ENCODE assay signal across 9 cellular contexts in genomic region chr7:128104109-128104742, GRCh38.
DNase-seq lines count a peak whose midpoint lies in the region; ATAC-seq and TF ChIP-seq lines count a peak whose summit lies in the region.
"Had no signal": no experiment of that assay in that cellular context is flagged by ENCODE, and none has a peak within 500 bp of the region (broad histone marks: within the 10 kb centered on the region; RNA-seq: fewer than 3 reads in every experiment).

No MANE protein-coding gene starts in this region.

- no peaks in the 10 kb centered on the region for H3K9me2 ChIP-seq in DOHH2 (replicated peaks; ENCODE audit: control insufficient read depth, low read length)

- no peaks in the 10 kb centered on the region for H3K36me3 Mint-ChIP-seq in activated CD8-positive, alpha-beta T cell treated with anti-CD3 and anti-CD28 coated beads for 36 hours (ENCODE audit: low read depth)

- peaks cover 4% of the 10 kb centered on the region for H3K27me3 Mint-ChIP-seq in activated CD8-positive, alpha-beta T cell treated with anti-CD3 and anti-CD28 coated beads for 36 hours

- CTCF ChIA-PET in activated CD8-positive, alpha-beta T cell treated with anti-CD3 and anti-CD28 coated beads for 36 hours (lab: Charles Lee): interaction anchor here (0.7 to 6.2 kb wide), 5 partner anchors 10 to 283 kb away, joined by 3 to 37 read pairs (median 4); no protein-coding TSS in a partner anchor
- CTCF ChIA-PET in HEK293T (lab: Yijun Ruan, JAX): no interaction called here

- WGBS in heart left ventricle, 4 donors: 2 to 5% (median 4%) methylated on average over 11 to 58 of the region's 58 CpGs

- intact Hi-C loops in activated CD8-positive, alpha-beta T cell treated with anti-CD3 and anti-CD28 coated beads for 36 hours (cut with micrococcal nuclease): no loop called here
- intact Hi-C loops in heart left ventricle (cut with DNase I): no loop called here

- no peaks in the 10 kb centered on the region for H4K20me1 ChIP-seq in DOHH2 (ENCODE audit: control insufficient read depth, insufficient read depth, low read depth, low read length)

- peak; percentile 83 for DNase-seq in H7
- DNase-seq in activated CD8-positive, alpha-beta T cell treated with anti-CD3 and anti-CD28 coated beads for 36 hours: peak; percentile 37
- peak in 2 of 5 donors; percentile 51 to 56 for DNase-seq in heart left ventricle
- peak; percentile 21 for DNase-seq in skeletal muscle cell (ENCODE audit: low read depth)
- no peak for DNase-seq in SW 1271 (lab: John Stamatoyannopoulos, UW)
- no peak for DNase-seq in HEK293T (ENCODE audit: extremely low spot score)
- no peak for DNase-seq in NK-92 treated with Interleukin-12 subunit alpha and Interleukin-12 subunit beta, amount 100 ng/mL, for 24 hours (lab: John Stamatoyannopoulos, UW)

- peaks cover 32% of the 10 kb centered on the region for H3F3A ChIP-seq in DOHH2 (ENCODE audit: control insufficient read depth, insufficient read depth)

- H3K4me2 ChIP-seq in DOHH2 (ENCODE audit: low read length): peak overlapping the region; percentile 92
- H3K4me2 ChIP-seq: KMS-11 had no signal

- TF ChIP-seq POLR2A in heart left ventricle (IDR thresholded peaks at IDR 0.05): no peak

- H3K4me3 ChIP-seq in DOHH2 (ENCODE audit: low read length) (peak overlapping the region; percentile 79), H7 (ENCODE audit: insufficient read depth, low read depth, low read length) (peak overlapping the region; percentile 34), heart left ventricle (peak overlapping the region; percentile 0 to 58 (median 46)), skeletal muscle cell (ENCODE audit: low read depth, low read length) (peak overlapping the region; percentile 49)

- H3K9me3 ChIP-seq in DOHH2 (ENCODE audit: control insufficient read depth, insufficient read depth, low read length): no peaks in the 10 kb centered on the region
- H3K9me3 ChIP-seq in heart left ventricle: no peaks in the 10 kb centered on the region

- no peaks in the 10 kb centered on the region for H3K27me3 ChIP-seq in DOHH2 (ENCODE audit: control insufficient read depth, low read length)
- peaks cover 28% of the 10 kb centered on the region for H3K27me3 ChIP-seq in H7 (ENCODE audit: control insufficient read depth, insufficient read depth, low read length)
- peaks cover 0 to 28% (median 10%) of the 10 kb centered on the region in 9 donors for H3K27me3 ChIP-seq in heart left ventricle

- peaks cover 50% of the 10 kb centered on the region for H3K4me1 Mint-ChIP-seq in activated CD8-positive, alpha-beta T cell treated with anti-CD3 and anti-CD28 coated beads for 36 hours (ENCODE audit: low read depth)

- peak overlapping the region; percentile 61 for H3K27ac ChIP-seq in DOHH2 (ENCODE audit: low read depth, low read length)
- H3K27ac ChIP-seq in heart left ventricle: no peak overlapping the region
- H3K27ac ChIP-seq: KMS-11 had no signal

- H3K36me3 ChIP-seq in DOHH2 (ENCODE audit: control insufficient read depth, low read length) (no peaks in the 10 kb centered on the region), H7 (replicated peaks; ENCODE audit: control insufficient read depth, insufficient read depth, low read length) (no peaks in the 10 kb centered on the region), heart left ventricle (no peaks in the 10 kb centered on the region)

- H3K4me1 ChIP-seq in DOHH2 (ENCODE audit: control insufficient read depth, low read length) (peaks cover 80% of the 10 kb centered on the region), heart left ventricle (peaks cover 0 to 30% (median 13%) of the 10 kb centered on the region in 12 donors)

- TF ChIP-seq CTCF in DOHH2 (IDR thresholded peaks at IDR 0.05; ENCODE audit: low read depth, low read length, poor library complexity, severe bottlenecking) (peak; percentile 42), heart left ventricle (IDR thresholded peaks at IDR 0.05) (no peak)
- no peak for TF ChIP-seq CTCF in activated CD8-positive, alpha-beta T cell treated with anti-CD3 and anti-CD28 coated beads for 36 hours (IDR thresholded peaks at IDR 0.05)

- peak overlapping the region; percentile 75 for H3K4me3 Mint-ChIP-seq in activated CD8-positive, alpha-beta T cell treated with anti-CD3 and anti-CD28 coated beads for 36 hours

- POLR2A ChIA-PET in activated CD8-positive, alpha-beta T cell treated with anti-CD3 and anti-CD28 coated beads for 36 hours (lab: Charles Lee): interaction anchor here (0.6 to 2.5 kb wide), 5 partner anchors 12 to 515 kb away, joined by 3 to 12 read pairs (median 3); no protein-coding TSS in a partner anchor
- POLR2A ChIA-PET in HEK293T (lab: Yijun Ruan, JAX): no interaction called here

- H3K9me3 Mint-ChIP-seq in activated CD8-positive, alpha-beta T cell treated with anti-CD3 and anti-CD28 coated beads for 36 hours: no peaks in the 10 kb centered on the region

- H3K27ac Mint-ChIP-seq in activated CD8-positive, alpha-beta T cell treated with anti-CD3 and anti-CD28 coated beads for 36 hours: no peak overlapping the region

- no peaks in the 10 kb centered on the region for H3K79me2 ChIP-seq in DOHH2 (ENCODE audit: control insufficient read depth, low read length)

- peak; percentile 22 for ATAC-seq in activated CD8-positive, alpha-beta T cell treated with anti-CD3 and anti-CD28 coated beads for 36 hours
- ATAC-seq in heart left ventricle: peak in 2 of 4 donors; percentile 7 to 30

TF ChIP-seq in HEK293T, 16 proteins besides CTCF, POLR2A, EP300 and RAD21:
- TF ChIP-seq PKNOX1 (IDR thresholded peaks at IDR 0.05) (no peak), ELF4 (IDR thresholded peaks at IDR 0.05) (no peak), ARNT (IDR thresholded peaks at IDR 0.05) (no peak), SUZ12 (IDR thresholded peaks at IDR 0.05) (no peak), FOXK2 (IDR thresholded peaks at IDR 0.05) (no peak), SP1 (IDR thresholded peaks at IDR 0.05) (no peak), FOXM1 (IDR thresholded peaks at IDR 0.05; ENCODE audit: borderline replicate concordance) (no peak), ZNF384 (IDR thresholded peaks at IDR 0.05) (no peak), HDGF (IDR thresholded peaks at IDR 0.05; ENCODE audit: borderline replicate concordance) (no peak), NFRKB (IDR thresholded peaks at IDR 0.05) (no peak), CTBP1 (IDR thresholded peaks at IDR 0.05; ENCODE audit: borderline replicate concordance) (no peak), L3MBTL2 (conservative IDR thresholded peaks at IDR 0.05) (no peak)

Comparison
In these comparisons a context has a peak if more than half of its experiments do, and no peak if none do; other contexts are left out.
1. DNase-seq: peak in H7 (single experiment), activated CD8-positive, alpha-beta T cell treated with anti-CD3 and anti-CD28 coated beads for 36 hours (single experiment) and skeletal muscle cell (single experiment); none in SW 1271 (0 of 2), HEK293T (single experiment) and NK-92 treated with Interleukin-12 subunit alpha and Interleukin-12 subunit beta, amount 100 ng/mL, for 24 hours (single experiment).
2. Peak in every context shown above with its lines, with median percentiles within 50 percentile points of each other: H3K4me3 ChIP-seq.